ENCODE assay signal across 14 cellular contexts in the genomic region with DNA sequence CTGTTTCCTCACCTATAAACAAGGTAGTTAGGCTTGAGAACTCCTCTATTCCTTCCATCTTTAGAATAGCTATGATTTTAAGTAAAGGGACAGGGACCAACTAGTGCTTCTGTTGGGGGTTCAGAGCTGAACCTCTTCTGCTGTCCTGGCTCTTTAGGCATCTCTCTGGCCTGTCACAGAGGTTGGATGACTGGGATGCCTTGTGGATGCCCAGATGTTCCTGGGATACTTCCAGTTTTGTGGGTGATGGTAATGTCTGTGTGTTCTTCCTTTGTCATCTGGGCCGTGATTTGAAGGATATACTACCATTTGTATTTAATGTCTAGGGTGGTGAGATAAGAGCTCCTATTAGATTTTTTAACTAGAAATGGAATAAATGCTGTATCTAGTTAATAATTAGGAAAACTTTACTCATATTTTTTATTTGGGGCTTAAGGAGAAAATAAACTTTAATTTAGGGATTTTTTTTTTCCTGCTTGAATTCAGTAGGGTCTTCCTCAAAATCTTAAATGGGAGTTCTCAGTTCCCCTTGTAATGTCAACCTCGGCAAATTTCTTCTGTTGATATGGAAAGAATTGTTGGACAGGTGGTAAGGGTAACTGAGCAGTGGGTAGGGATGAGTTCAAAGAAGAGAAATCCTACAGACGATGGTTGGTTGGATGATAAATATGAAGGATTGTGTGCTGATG. TPM values are rescaled to one million over a fixed set of nuclear protein-coding genes. Genes with fewer than 3 reads are reported as not detected.
DNase-seq lines count a peak whose midpoint lies in the region; ATAC-seq and TF ChIP-seq lines count a peak whose summit lies in the region.
"Had no signal": no experiment of that assay in that cellular context is flagged by ENCODE, and none has a peak within 500 bp of the region (broad histone marks: within the 10 kb centered on the region; RNA-seq: fewer than 3 reads in every experiment).

No MANE protein-coding gene starts in this region.

- H3K9ac ChIP-seq in BLaER1 (peak overlapping the region; percentile 61; the same call in 1 of the 2 replicates), MM.1S (ENCODE audit: low read length) (no peak overlapping the region)

- ATAC-seq in psoas muscle (no peak), GM21447 (IDR thresholded peaks at IDR 0.05; ENCODE audit: unreplicated experiment) (no peak)

- H3K9me3 Mint-ChIP-seq in chondrocyte (ENCODE audit: low read depth), result peaks cover 3% of the 10 kb centered on the region

- H3K27me3 ChIP-seq in BLaER1 (no peaks in the 10 kb centered on the region), MM.1S (replicated peaks; ENCODE audit: insufficient read depth, low read length) (no peaks in the 10 kb centered on the region), psoas muscle (ENCODE audit: insufficient read depth in 3 of 3, low read length in 2 of 3) (no peaks in the 10 kb centered on the region), tibial artery (no peaks in the 10 kb centered on the region)

- H2AFZ ChIP-seq in MM.1S (ENCODE audit: low read length), result no peak overlapping the region
- H2AFZ ChIP-seq: PC-9 had no signal

- H4K20me1 ChIP-seq in BLaER1 (peaks cover 37% of the 10 kb centered on the region), MM.1S (ENCODE audit: insufficient read depth, low read length) (no peaks in the 10 kb centered on the region)

- peaks cover 69% of the 10 kb centered on the region for H3K4me1 ChIP-seq in BLaER1
- H3K4me1 ChIP-seq in MM.1S (ENCODE audit: low read length), result peaks cover 33% of the 10 kb centered on the region
- peaks cover 48% of the 10 kb centered on the region for H3K4me1 ChIP-seq in psoas muscle
- H3K4me1 ChIP-seq in tibial artery, result peaks cover 0 to 81% (median 41%) of the 10 kb centered on the region in 4 donors

- intact Hi-C loops in psoas muscle (cut with DNase I) (no loop called here), tibial artery (cut with DNase I; ENCODE audit: low total_unique reads) (no loop called here)

- peaks cover 60% of the 10 kb centered on the region for H3K4me1 Mint-ChIP-seq in chondrocyte (ENCODE audit: low read depth)

- peaks cover 15% of the 10 kb centered on the region for H3K36me3 ChIP-seq in BLaER1
- H3K36me3 ChIP-seq in MM.1S (replicated peaks; ENCODE audit: insufficient read depth, low read length), result no peaks in the 10 kb centered on the region
- H3K36me3 ChIP-seq in psoas muscle (ENCODE audit: insufficient read depth in 1 of 2, low read depth in 1 of 2), result no peaks in the 10 kb centered on the region
- no peaks in the 10 kb centered on the region for H3K36me3 ChIP-seq in tibial artery

- TF ChIP-seq CTCF in MM.1S (IDR thresholded peaks at IDR 0.05; ENCODE audit: low read length) (no peak), chondrocyte (IDR thresholded peaks at IDR 0.05) (no peak), psoas muscle (IDR thresholded peaks at IDR 0.05) (no peak), tibial artery (IDR thresholded peaks at IDR 0.05) (no peak)

- 23 to 33% (median 27%) methylated on average over 3 of the region's 3 CpGs for WGBS in psoas muscle, 3 donors

- H3K4me3 Mint-ChIP-seq in chondrocyte (ENCODE audit: unreplicated experiment), result no peak overlapping the region

- H3K9me3 ChIP-seq in BLaER1 (peaks cover 10% of the 10 kb centered on the region), MM.1S (replicated peaks; ENCODE audit: insufficient read depth, low read length) (no peaks in the 10 kb centered on the region), psoas muscle (no peaks in the 10 kb centered on the region), tibial artery (no peaks in the 10 kb centered on the region)
- H3K9me3 ChIP-seq: mucosa of descending colon had no signal

- DNase-seq in MM.1S (no peak), chondrocyte (ENCODE audit: low spot score) (no peak), psoas muscle (no peak), tibial artery (no peak), middle frontal gyrus (ENCODE audit: extremely low spot score, low spot score) (no peak), activated T-cell treated with anti-CD3 and anti-CD28 coated beads for 4 hours (no peak)
- DNase-seq: activated gamma-delta T cell treated with Interleukin-2 at 50 U/mL for 16 hours, cortex of kidney, mucosa of descending colon, NCI-H1694, posterior cingulate gyrus had no signal

- peak overlapping the region; percentile 14; the same call in 1 of the 2 replicates for H3K4me3 ChIP-seq in BLaER1
- no peak overlapping the region for H3K4me3 ChIP-seq in MM.1S (ENCODE audit: low read length)
- H3K4me3 ChIP-seq in psoas muscle, result no peak overlapping the region
- no peak overlapping the region for H3K4me3 ChIP-seq in tibial artery
- H3K4me3 ChIP-seq: mucosa of descending colon, PC-9 had no signal

- peaks cover 3% of the 10 kb centered on the region for H3K36me3 Mint-ChIP-seq in chondrocyte (ENCODE audit: low read depth)

- peak overlapping the region; percentile 84 for H3K27ac Mint-ChIP-seq in chondrocyte (ENCODE audit: unreplicated experiment)

- no peaks in the 10 kb centered on the region for H3K9me2 ChIP-seq in MM.1S (replicated peaks; ENCODE audit: insufficient read depth, low read length)

- H3F3A ChIP-seq in MM.1S (ENCODE audit: insufficient read depth, low read length), result peaks cover 19% of the 10 kb centered on the region

- H3K27ac ChIP-seq in BLaER1, result peak overlapping the region; percentile 75
- peak overlapping the region; percentile 64; the same call in 1 of the 2 replicates for H3K27ac ChIP-seq in MM.1S (ENCODE audit: low read length)
- peak overlapping the region; percentile 3 for H3K27ac ChIP-seq in psoas muscle
- H3K27ac ChIP-seq in tibial artery, result no peak overlapping the region
- H3K27ac ChIP-seq: PC-9 had no signal

- H3K79me2 ChIP-seq in MM.1S (ENCODE audit: low read length), result no peaks in the 10 kb centered on the region

- H3K4me2 ChIP-seq in BLaER1 (peak overlapping the region; percentile 92), MM.1S (ENCODE audit: low read depth, low read length) (peak overlapping the region; percentile 60)

- no peaks in the 10 kb centered on the region for H3K27me3 Mint-ChIP-seq in chondrocyte (ENCODE audit: low read depth)

RNA-seq across cellular contexts. Expression of a gene that starts 47.2 kb away (rescaled TPM):
- total RNA-seq in chondrocyte (307 to 453 TPM (median 449 TPM) in 3 replicates), psoas muscle (10 to 100 TPM; 71.4 to 94.4 (median 80.5) TPM)
- polyA plus RNA-seq in psoas muscle, result 10 to 100 TPM; 28.0 to 39.6 (median 30.5) TPM

Comparison
In these comparisons a context has a peak if more than half of its experiments do, and no peak if none do; other contexts are left out.
1. H3K27ac ChIP-seq: peak in BLaER1 (single experiment), MM.1S (single experiment) and psoas muscle (single experiment); none in tibial artery (0 of 2).